8 cellular contexts compared by ENCODE assay signal in the genomic region with DNA sequence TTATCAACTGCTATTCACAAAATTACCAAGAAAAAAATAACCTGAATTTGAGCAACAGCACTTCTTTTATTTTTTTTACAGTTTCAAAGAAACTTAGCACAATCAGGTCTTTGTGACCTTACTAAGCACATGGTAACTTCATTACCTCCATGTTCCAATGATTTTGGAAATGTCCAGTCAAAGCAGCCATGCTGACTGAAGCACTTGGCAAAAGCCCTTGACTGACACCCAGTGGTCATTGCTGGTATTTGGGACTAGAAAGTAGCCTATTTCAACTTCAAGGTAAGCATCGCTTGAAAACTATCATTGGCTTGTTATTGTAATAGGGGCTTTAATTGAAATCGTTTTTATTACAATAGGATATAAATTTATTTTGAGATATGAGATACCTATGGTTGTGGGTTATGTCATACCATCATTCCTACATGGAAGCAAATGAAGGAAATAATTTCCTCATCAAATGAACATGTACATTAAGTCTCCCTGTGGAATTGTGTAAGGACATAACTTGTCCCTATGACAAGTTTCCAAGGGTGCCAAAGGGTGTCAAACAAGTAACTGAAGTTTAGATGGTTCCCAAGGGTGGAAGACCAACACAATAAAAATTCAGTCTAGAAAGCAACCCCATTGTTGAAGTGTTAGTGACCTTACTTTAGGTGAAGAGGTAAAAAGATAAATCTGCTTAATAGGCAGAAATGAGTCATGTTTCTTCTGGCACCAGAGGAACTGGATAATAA. TPM values are rescaled to one million over a fixed set of nuclear protein-coding genes. Genes with fewer than 3 reads are reported as not detected.
DNase-seq lines count a peak whose midpoint lies in the region; ATAC-seq and TF ChIP-seq lines count a peak whose summit lies in the region.

No MANE protein-coding gene starts in this region.

- no peaks in the 10 kb centered on the region for H3K36me3 ChIP-seq in body of pancreas (replicated peaks in 1 of 2; ENCODE audit: insufficient read depth in 1 of 2, low read depth in 2 of 2)

- no peaks in the 10 kb centered on the region for H3K27me3 ChIP-seq in body of pancreas

- TF ChIP-seq POLR2A in body of pancreas (IDR thresholded peaks at IDR 0.05) = no peak

- intact Hi-C loops in body of pancreas (cut with DNase I) = loop anchor here (10.0 kb wide), 1 partner anchor 1052 kb away; no protein-coding TSS in a partner anchor

- WGBS in body of pancreas, 2 donors = 2 to 6% methylated on average over 2 of the region's 2 CpGs

- ATAC-seq in GM21786 (IDR thresholded peaks at IDR 0.05; ENCODE audit: unreplicated experiment) (peak; percentile 91), body of pancreas (peak; percentile 83)

- DNase-seq in NCI-H524 (lab: John Stamatoyannopoulos, UW) = peak; percentile 34 to 46
- no peak for DNase-seq in NCI-H524 treated with DMSO at 0.1 percent for 48 hours (lab: John Stamatoyannopoulos, UW)
- peak; percentile 18 for DNase-seq in HuH-7 (ENCODE audit: low spot score)
- peak; percentile 42 for DNase-seq in RWPE1 (ENCODE audit: low spot score)
- DNase-seq in body of pancreas = peak; percentile 68 to 78 (median 74)
- DNase-seq in iris pigment epithelial cell (ENCODE audit: low read depth) = peak; percentile 72
- DNase-seq in stimulated activated CD4-positive, alpha-beta T cell treated with anti-CD3 and anti-CD28 coated beads, Interleukin-2, amount 100 ng/mL, for 24 hours = peak; percentile 48 to 58

- no peak overlapping the region for H3K27ac ChIP-seq in RWPE1
- no peak overlapping the region for H3K27ac ChIP-seq in body of pancreas

- peaks cover 0 to 4% (median 0%) of the 10 kb centered on the region in 3 donors for H3K9me3 ChIP-seq in body of pancreas

- CTCF ChIA-PET in RWPE1 (lab: Yijun Ruan, JAX) = interaction anchor here (0.7 kb wide), 1 partner anchor 132 kb away, joined by 5 read pairs; no protein-coding TSS in a partner anchor

- H3K4me3 ChIP-seq in body of pancreas = no peak overlapping the region

- no peaks in the 10 kb centered on the region for H3K4me1 ChIP-seq in body of pancreas

- TF ChIP-seq CTCF in RWPE1 (conservative IDR thresholded peaks at IDR 0.05; ENCODE audit: low read depth) (peak; percentile 92), body of pancreas (IDR thresholded peaks at IDR 0.05) (peak; percentile 78 to 91 (median 82))

- POLR2A ChIA-PET in RWPE1 (lab: Yijun Ruan, JAX; ENCODE audit: low non-redundant PET) = no interaction called here

RNA-seq across cellular contexts. Expression of a gene that starts 15.2 kb away (rescaled TPM):
- total RNA-seq in body of pancreas = 10 to 100 TPM in 1 of 2 donors, not detected in 1; 14.0 TPM
